Comparison of ENCODE assay signal across 20 cellular contexts in genomic region chr20:50842821-50843220, GRCh38.
"Had no signal": no experiment of that assay in that cellular context is flagged by ENCODE, and none has a peak within 500 bp of the region (broad histone marks: within the 10 kb centered on the region; RNA-seq: fewer than 3 reads in every experiment).

No MANE protein-coding gene starts in this region.

- ATAC-seq: body of pancreas; effector memory CD8-positive, alpha-beta T cell; left lobe of liver; mucosa of descending colon; psoas muscle; right cardiac atrium had no signal

- H3K4me3 Mint-ChIP-seq: activated naive CD4-positive, alpha-beta T cell treated with anti-CD3 and anti-CD28 coated beads, Interleukin-2, amount 50 U/mL, for 24 hours; effector memory CD8-positive, alpha-beta T cell; neural crest cell; stimulated activated naive CD8-positive, alpha-beta T cell treated with anti-CD3 and anti-CD28 coated beads, Interleukin-15, Interleukin-2, amounts not matched to agents 100 ng/mL and 50 ng/mL, for 24 hours had no signal

- H3K27me3 Mint-ChIP-seq: activated naive CD4-positive, alpha-beta T cell treated with anti-CD3 and anti-CD28 coated beads, Interleukin-2, amount 50 U/mL, for 24 hours; effector memory CD8-positive, alpha-beta T cell; naive B cell; stimulated activated naive CD8-positive, alpha-beta T cell treated with anti-CD3 and anti-CD28 coated beads, Interleukin-15, Interleukin-2, amounts not matched to agents 100 ng/mL and 50 ng/mL, for 24 hours had no signal

- H3K9me3 Mint-ChIP-seq: activated naive CD4-positive, alpha-beta T cell treated with anti-CD3 and anti-CD28 coated beads, Interleukin-2, amount 50 U/mL, for 24 hours; effector memory CD8-positive, alpha-beta T cell; naive B cell; neural crest cell; stimulated activated naive CD8-positive, alpha-beta T cell treated with anti-CD3 and anti-CD28 coated beads, Interleukin-15, Interleukin-2, amounts not matched to agents 100 ng/mL and 50 ng/mL, for 24 hours had no signal

- H3K27ac Mint-ChIP-seq: activated naive CD4-positive, alpha-beta T cell treated with anti-CD3 and anti-CD28 coated beads, Interleukin-2, amount 50 U/mL, for 24 hours; stimulated activated naive CD8-positive, alpha-beta T cell treated with anti-CD3 and anti-CD28 coated beads, Interleukin-15, Interleukin-2, amounts not matched to agents 100 ng/mL and 50 ng/mL, for 24 hours had no signal

- H3K27ac ChIP-seq: psoas muscle, tibial nerve, vagina had no signal

- DNase-seq: activated CD4-positive, alpha-beta T cell treated with anti-CD3 and anti-CD28 coated beads for 48 hours; activated gamma-delta T cell; caudate nucleus; effector memory CD8-positive, alpha-beta T cell; foreskin fibroblast; glutamatergic neuron; mucosa of descending colon; naive B cell; psoas muscle; right cardiac atrium; stimulated activated CD4-positive, alpha-beta T cell treated with anti-CD3 and anti-CD28 coated beads, Interleukin-2, amount 100 ng/mL, for 24 hours; SW 1271; T-helper 2 cell had no signal

- H3K4me1 Mint-ChIP-seq: activated naive CD4-positive, alpha-beta T cell treated with anti-CD3 and anti-CD28 coated beads, Interleukin-2, amount 50 U/mL, for 24 hours; neural crest cell had no signal
